Comparison of ENCODE assay signal across 26 cellular contexts in the genomic region with DNA sequence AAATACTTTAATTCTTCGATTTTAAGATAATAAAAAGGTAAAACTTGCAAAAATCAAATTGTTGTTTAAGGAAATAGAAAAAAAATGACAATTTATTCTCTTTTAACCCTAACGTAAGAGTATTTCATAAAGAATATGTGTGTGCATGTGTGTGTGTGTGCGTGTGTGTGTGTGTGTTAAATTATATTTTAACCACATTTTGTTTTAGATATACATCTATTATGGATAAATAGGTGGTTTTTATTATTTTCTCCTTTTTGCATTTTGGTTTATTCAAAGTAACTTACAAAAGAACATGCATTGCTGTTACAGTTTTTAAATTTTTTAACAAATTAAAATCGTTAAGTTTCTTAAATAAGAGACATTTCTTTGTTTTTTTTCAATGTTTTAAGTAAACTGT.
"Had no signal": no experiment of that assay in that cellular context is flagged by ENCODE, and none has a peak within 500 bp of the region (broad histone marks: within the 10 kb centered on the region; RNA-seq: fewer than 3 reads in every experiment).

No MANE protein-coding gene starts in this region.

- H3K4me3 Mint-ChIP-seq: activated CD4-positive, alpha-beta memory T cell treated with anti-CD3 and anti-CD28 coated beads for 36 hours; activated naive CD8-positive, alpha-beta T cell treated with anti-CD3 and anti-CD28 coated beads, Interleukin-2, amount 10 ng/mL, durations not matched to agents 7 days and 5 days; central memory CD8-positive, alpha-beta T cell; stimulated activated memory B cell treated with anti-CD40 and anti-IgM and Interleukin-4, amounts not matched to agents 10 μg/mL and 1 μg/mL and 100 μg/mL, for 72 hours had no signal

- H3K27ac ChIP-seq: breast epithelium, coronary artery, heart right ventricle, lower lobe of right lung, right lobe of liver, skin epidermis, stomach, suprapubic skin, tibial nerve had no signal

- DNase-seq: activated CD4-positive, alpha-beta memory T cell treated with anti-CD3 and anti-CD28 coated beads for 36 hours; activated CD4-positive, alpha-beta T cell treated with anti-CD3 and anti-CD28 coated beads for 4 hours; activated CD4-positive, CD25-positive, alpha-beta regulatory T cell; activated naive CD4-positive, alpha-beta T cell treated with Interleukin-2 at 50 U/mL for 16 hours; activated naive CD8-positive, alpha-beta T cell treated with anti-CD3 and anti-CD28 coated beads, Interleukin-2, amount 10 ng/mL, durations not matched to agents 7 days and 5 days; activated T-cell treated with anti-CD3 and anti-CD28 coated beads, Interleukin-2, amount 50 U/mL, for 48 hours; amniotic stem cell; heart right ventricle; lower lobe of right lung; mesendoderm; mucosa of descending colon; naive B cell; nucleus accumbens; posterior cingulate gyrus; right lobe of liver; stomach; T-helper 9 cell had no signal

- H3K4me1 Mint-ChIP-seq: activated naive CD8-positive, alpha-beta T cell treated with anti-CD3 and anti-CD28 coated beads, Interleukin-2, amount 10 ng/mL, durations not matched to agents 7 days and 5 days; central memory CD8-positive, alpha-beta T cell; stimulated activated memory B cell treated with anti-CD40 and anti-IgM and Interleukin-4, amounts not matched to agents 10 μg/mL and 1 μg/mL and 100 μg/mL, for 72 hours had no signal

- H3K36me3 ChIP-seq: breast epithelium, heart right ventricle, lower lobe of right lung, right lobe of liver, stomach, suprapubic skin, tibial nerve had no signal

- ATAC-seq: heart right ventricle; left lobe of liver; lower lobe of right lung; mucosa of descending colon; right lobe of liver; stimulated activated memory B cell treated with anti-CD40 and anti-IgM and Interleukin-4, amounts not matched to agents 10 μg/mL and 1 μg/mL and 100 μg/mL, for 72 hours had no signal

- H3K9me3 ChIP-seq: breast epithelium, heart right ventricle, lower lobe of right lung, mucosa of descending colon, right lobe of liver, stomach, suprapubic skin, tibial nerve had no signal

- H3K27me3 Mint-ChIP-seq: activated CD4-positive, alpha-beta memory T cell treated with anti-CD3 and anti-CD28 coated beads for 36 hours; activated naive CD8-positive, alpha-beta T cell treated with anti-CD3 and anti-CD28 coated beads, Interleukin-2, amount 10 ng/mL, durations not matched to agents 7 days and 5 days; central memory CD8-positive, alpha-beta T cell; naive B cell; stimulated activated memory B cell treated with anti-CD40 and anti-IgM and Interleukin-4, amounts not matched to agents 10 μg/mL and 1 μg/mL and 100 μg/mL, for 72 hours had no signal

- H3K27ac Mint-ChIP-seq: activated CD4-positive, alpha-beta memory T cell treated with anti-CD3 and anti-CD28 coated beads for 36 hours; activated naive CD8-positive, alpha-beta T cell treated with anti-CD3 and anti-CD28 coated beads, Interleukin-2, amount 10 ng/mL, durations not matched to agents 7 days and 5 days; stimulated activated memory B cell treated with anti-CD40 and anti-IgM and Interleukin-4, amounts not matched to agents 10 μg/mL and 1 μg/mL and 100 μg/mL, for 72 hours had no signal

- H3K36me3 Mint-ChIP-seq: activated CD4-positive, alpha-beta memory T cell treated with anti-CD3 and anti-CD28 coated beads for 36 hours; activated naive CD8-positive, alpha-beta T cell treated with anti-CD3 and anti-CD28 coated beads, Interleukin-2, amount 10 ng/mL, durations not matched to agents 7 days and 5 days; naive B cell; stimulated activated memory B cell treated with anti-CD40 and anti-IgM and Interleukin-4, amounts not matched to agents 10 μg/mL and 1 μg/mL and 100 μg/mL, for 72 hours had no signal

- H3K27me3 ChIP-seq: breast epithelium, heart right ventricle, right lobe of liver, stomach, suprapubic skin, tibial nerve had no signal

- H3K9me3 Mint-ChIP-seq: activated CD4-positive, alpha-beta memory T cell treated with anti-CD3 and anti-CD28 coated beads for 36 hours; activated naive CD8-positive, alpha-beta T cell treated with anti-CD3 and anti-CD28 coated beads, Interleukin-2, amount 10 ng/mL, durations not matched to agents 7 days and 5 days; central memory CD8-positive, alpha-beta T cell had no signal

- H3K4me3 ChIP-seq: breast epithelium, coronary artery, heart right ventricle, lower lobe of right lung, mucosa of descending colon, right lobe of liver, skin epidermis, stomach, suprapubic skin, tibial nerve had no signal

- FAIRE-seq: urothelium cell line had no signal

- H3K4me1 ChIP-seq: breast epithelium, heart right ventricle, lower lobe of right lung, right lobe of liver, stomach, suprapubic skin, tibial nerve had no signal
